Comparison of ENCODE assay signal across 1 cellular context in genomic region chr16:30091474-30092372, GRCh38.
TF ChIP-seq lines count a peak whose summit lies in the region.

Gene TBX6, minus strand, starts transcription at chr16:30091924. Its CDS starts 731 bp downstream, at chr16:30091193.

TF ChIP-seq in HepG2, 621 proteins besides CTCF, POLR2A, EP300 and RAD21 (continued from another document and continues in another):
- TF ChIP-seq ZNF431 (CRISPR knock-in tag; IDR thresholded peaks at IDR 0.05; ENCODE audit: borderline replicate concordance, low read depth), result no peak
- TF ChIP-seq THAP11 (CRISPR knock-in tag; IDR thresholded peaks at IDR 0.05), result peak; percentile 100
- TF ChIP-seq KLF16 (CRISPR knock-in tag; IDR thresholded peaks at IDR 0.05), result peak in 1 of 2 experiments; percentile 37; a peak in 1 of 4 replicates
- no peak for TF ChIP-seq LRRFIP1 (CRISPR knock-in tag; conservative IDR thresholded peaks at IDR 0.05)
- no peak for TF ChIP-seq KAT7 (CRISPR knock-in tag; IDR thresholded peaks at IDR 0.05; ENCODE audit: borderline replicate concordance)
- TF ChIP-seq PCBP1 (IDR thresholded peaks at IDR 0.05; ENCODE audit: borderline replicate concordance, low read depth, low read length), result no peak
- 0 out of 2 replicates have a peak, but pooled peaks have one; percentile 55 for TF ChIP-seq ZMAT3 (CRISPR knock-in tag; conservative IDR thresholded peaks at IDR 0.05)
- no peak for TF ChIP-seq PLRG1 (conservative IDR thresholded peaks at IDR 0.05)
- peak; percentile 65 for TF ChIP-seq ZBTB14 (CRISPR knock-in tag; IDR thresholded peaks at IDR 0.05)
- TF ChIP-seq ZNF362 (CRISPR knock-in tag; IDR thresholded peaks at IDR 0.05; ENCODE audit: borderline replicate concordance), result no peak
- no peak for TF ChIP-seq SP140L (CRISPR knock-in tag; IDR thresholded peaks at IDR 0.05; ENCODE audit: borderline replicate concordance)
- TF ChIP-seq ZNF7 (CRISPR knock-in tag; IDR thresholded peaks at IDR 0.05), result no peak
- no peak; the same call in 1 of the 2 replicates for TF ChIP-seq ZNF678 (CRISPR knock-in tag; IDR thresholded peaks at IDR 0.05)
- TF ChIP-seq ZNF407 (CRISPR knock-in tag; IDR thresholded peaks at IDR 0.05; ENCODE audit: not compliant biosample characterization), result peak; percentile 34
- peak; percentile 68; the same call in 1 of the 2 replicates for TF ChIP-seq MED13 (CRISPR knock-in tag; IDR thresholded peaks at IDR 0.05)
- no peak for TF ChIP-seq ZNF619 (CRISPR knock-in tag; IDR thresholded peaks at IDR 0.05)
- TF ChIP-seq SMYD3 (CRISPR knock-in tag; IDR thresholded peaks at IDR 0.05), result no peak
- no peak for TF ChIP-seq TAF15 (IDR thresholded peaks at IDR 0.05; ENCODE audit: low read depth, low read length, poor library complexity, severe bottlenecking)
- TF ChIP-seq MTF1 (CRISPR knock-in tag; IDR thresholded peaks at IDR 0.05), result no peak
- no peak for TF ChIP-seq ZNF850 (CRISPR knock-in tag; conservative IDR thresholded peaks at IDR 0.05)
- TF ChIP-seq TBX3 (IDR thresholded peaks at IDR 0.05; ENCODE audit: borderline replicate concordance), result no peak
- TF ChIP-seq CBX1 (IDR thresholded peaks at IDR 0.05; ENCODE audit: low read depth), result peak; percentile 64
- no peak for TF ChIP-seq ZNF460 (CRISPR knock-in tag; IDR thresholded peaks at IDR 0.05; ENCODE audit: borderline replicate concordance)
- TF ChIP-seq KLF15 (CRISPR knock-in tag; IDR thresholded peaks at IDR 0.05; ENCODE audit: borderline replicate concordance), result no peak
- peak; percentile 66; the same call in 1 of the 2 replicates for TF ChIP-seq DRAP1 (CRISPR knock-in tag; IDR thresholded peaks at IDR 0.05)
- peak; percentile 85; the same call in 1 of the 2 replicates for TF ChIP-seq NKX3-1 (CRISPR knock-in tag; IDR thresholded peaks at IDR 0.05)
- peak; percentile 70; the same call in 1 of the 2 replicates for TF ChIP-seq ZNF674 (CRISPR knock-in tag; IDR thresholded peaks at IDR 0.05; ENCODE audit: low read depth)
- TF ChIP-seq ZNF331 (CRISPR knock-in tag; IDR thresholded peaks at IDR 0.05), result peak; percentile 82; the same call in 1 of the 2 replicates
- TF ChIP-seq ZSCAN20 (CRISPR knock-in tag; IDR thresholded peaks at IDR 0.05; ENCODE audit: borderline replicate concordance), result peak; percentile 71
- TF ChIP-seq PHF20 (CRISPR knock-in tag; IDR thresholded peaks at IDR 0.05), result no peak; the same call in 1 of the 2 replicates
- TF ChIP-seq SNAPC5 (CRISPR knock-in tag; IDR thresholded peaks at IDR 0.05; ENCODE audit: borderline replicate concordance), result no peak
- TF ChIP-seq ZNF367 (CRISPR knock-in tag; IDR thresholded peaks at IDR 0.05; ENCODE audit: borderline replicate concordance), result no peak
- TF ChIP-seq ZFP36L2 (CRISPR knock-in tag; IDR thresholded peaks at IDR 0.05), result no peak
- TF ChIP-seq ZNF639 (CRISPR knock-in tag; conservative IDR thresholded peaks at IDR 0.05), result no peak
- 0 out of 2 replicates have a peak, but pooled peaks have one; percentile 1 for TF ChIP-seq DPF2 (CRISPR knock-in tag; IDR thresholded peaks at IDR 0.05; ENCODE audit: borderline replicate concordance, low read depth)
- no peak for TF ChIP-seq RAD51 (IDR thresholded peaks at IDR 0.05; ENCODE audit: borderline replicate concordance)
- TF ChIP-seq ZNF569 (CRISPR knock-in tag; IDR thresholded peaks at IDR 0.05; ENCODE audit: borderline replicate concordance), result no peak; the same call in 1 of the 2 replicates
- TF ChIP-seq HNRNPK (IDR thresholded peaks at IDR 0.05; ENCODE audit: low read depth, low read length, poor library complexity, severe bottlenecking), result no peak
- peak; percentile 37; the same call in 1 of the 2 replicates for TF ChIP-seq ZNF136 (CRISPR knock-in tag; IDR thresholded peaks at IDR 0.05; ENCODE audit: low read depth)
- TF ChIP-seq SRF (IDR thresholded peaks at IDR 0.05; ENCODE audit: low read depth, low read length), result 0 out of 2 replicates have a peak, but pooled peaks have one; percentile 32
- no peak for TF ChIP-seq CBX2 (IDR thresholded peaks at IDR 0.05; ENCODE audit: low read depth, low read length)
- TF ChIP-seq CBX2 (CRISPR knock-in tag; IDR thresholded peaks at IDR 0.05; ENCODE audit: low read depth), result no peak
- peak; percentile 79 for TF ChIP-seq KAT8 (CRISPR knock-in tag; IDR thresholded peaks at IDR 0.05)
- peak; percentile 19; the same call in 1 of the 2 replicates for TF ChIP-seq ZNF225 (CRISPR knock-in tag; IDR thresholded peaks at IDR 0.05)
- peak; percentile 74 for TF ChIP-seq CREM (IDR thresholded peaks at IDR 0.05)
- TF ChIP-seq CREM (CRISPR knock-in tag; IDR thresholded peaks at IDR 0.05), result no peak
- no peak for TF ChIP-seq DMTF1 (CRISPR knock-in tag; IDR thresholded peaks at IDR 0.05)
- no peak; the same call in 1 of the 2 replicates for TF ChIP-seq FOXJ3 (CRISPR knock-in tag; IDR thresholded peaks at IDR 0.05; ENCODE audit: borderline replicate concordance)
- no peak for TF ChIP-seq ZNF570 (CRISPR knock-in tag; IDR thresholded peaks at IDR 0.05; ENCODE audit: borderline replicate concordance)
- no peak for TF ChIP-seq ZNF383 (CRISPR knock-in tag; IDR thresholded peaks at IDR 0.05; ENCODE audit: borderline replicate concordance)
- no peak for TF ChIP-seq ZNF282 (IDR thresholded peaks at IDR 0.05; ENCODE audit: partially characterized antibody)
- no peak for TF ChIP-seq ZNF326 (CRISPR knock-in tag; IDR thresholded peaks at IDR 0.05; ENCODE audit: borderline replicate concordance)
